ENCODE assay signal across 9 cellular contexts in the genomic region with DNA sequence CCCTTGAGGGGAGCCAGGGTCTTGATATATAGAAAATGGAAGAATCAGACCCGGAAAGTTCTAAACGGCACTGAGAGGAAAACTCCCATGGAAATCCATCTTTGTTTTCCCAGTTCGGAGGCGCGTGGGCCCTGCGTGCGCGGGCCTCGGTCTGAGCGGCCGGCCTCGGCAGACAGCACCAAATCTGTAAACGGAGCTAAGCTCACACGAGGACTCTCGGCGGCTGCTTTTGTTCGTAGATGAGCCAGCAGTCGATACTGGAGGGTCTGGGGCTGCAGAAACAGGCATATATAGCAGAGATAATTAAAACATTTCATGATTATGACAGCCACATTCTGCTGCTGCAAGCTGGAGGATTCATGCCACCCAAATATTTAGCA.
DNase-seq lines count a peak whose midpoint lies in the region; ATAC-seq and TF ChIP-seq lines count a peak whose summit lies in the region.
"Had no signal": no experiment of that assay in that cellular context is flagged by ENCODE, and none has a peak within 500 bp of the region (broad histone marks: within the 10 kb centered on the region; RNA-seq: fewer than 3 reads in every experiment).

No MANE protein-coding gene starts in this region.

- H3K27me3 ChIP-seq in MG63 (no peaks in the 10 kb centered on the region), colonic mucosa (no peaks in the 10 kb centered on the region), lung (ENCODE audit: control insufficient read depth, insufficient read depth) (no peaks in the 10 kb centered on the region), thyroid gland (no peaks in the 10 kb centered on the region)

- peak overlapping the region; percentile 99 for H3K27ac ChIP-seq in colonic mucosa
- H3K27ac ChIP-seq in lung (ENCODE audit: low read depth in 1 of 2, low read length in 1 of 2): peak overlapping the region; percentile 84 to 97
- peak overlapping the region; percentile 95 to 97 (median 97) for H3K27ac ChIP-seq in thyroid gland

- peak overlapping the region; percentile 58 to 78 for H3K9ac ChIP-seq in colonic mucosa (ENCODE audit: low read depth in 2 of 2, low read length in 2 of 2)

- H3K4me1 ChIP-seq in colonic mucosa: peaks cover 46% of the 10 kb centered on the region
- peaks cover 12 to 35% of the 10 kb centered on the region in 2 donors for H3K4me1 ChIP-seq in lung (ENCODE audit: control insufficient read depth in 2 of 2, insufficient read depth in 2 of 2, low read length in 2 of 2)
- peaks cover 24 to 66% of the 10 kb centered on the region in 2 donors for H3K4me1 ChIP-seq in thyroid gland

- TF ChIP-seq CTCF in colonic mucosa (IDR thresholded peaks at IDR 0.05): no peak
- no peak for TF ChIP-seq CTCF in lung (IDR thresholded peaks at IDR 0.05; ENCODE audit: control extremely low read depth, extremely low read depth)
- TF ChIP-seq CTCF in thyroid gland (IDR thresholded peaks at IDR 0.05): no peak

- WGBS in lung, 2 donors: 57 to 69% methylated on average over 18 of the region's 18 CpGs
- WGBS in thyroid gland, 2 donors: 64 to 78% methylated on average over 18 of the region's 18 CpGs

- no peak for TF ChIP-seq POLR2A in thyroid gland (IDR thresholded peaks at IDR 0.05)

- intact Hi-C loops in colonic mucosa (cut with DNase I) (no loop called here), thyroid gland (cut with DNase I) (no loop called here)

- peak overlapping the region; percentile 78 for H3K4me3 ChIP-seq in MG63
- peak overlapping the region; percentile 6 for H3K4me3 ChIP-seq in colonic mucosa
- peak overlapping the region; percentile 57 for H3K4me3 ChIP-seq in lung
- H3K4me3 ChIP-seq in thyroid gland (replicated peaks in 1 of 3): peak overlapping the region in 2 of 3 donors; percentile 3 to 4

- H3K9me3 ChIP-seq in MG63 (no peaks in the 10 kb centered on the region), colonic mucosa (no peaks in the 10 kb centered on the region), lung (ENCODE audit: control insufficient read depth in 2 of 2, insufficient read depth in 1 of 2, low read length in 1 of 2) (no peaks in the 10 kb centered on the region), thyroid gland (no peaks in the 10 kb centered on the region)

- no peak for ATAC-seq in lung (ENCODE audit: insufficient read depth, low FRiP score)
- ATAC-seq: naive thymus-derived CD8-positive, alpha-beta T cell had no signal

- DNase-seq in MG63: no peak
- DNase-seq in colonic mucosa: no peak
- no peak for DNase-seq in lung (ENCODE audit: low spot score)
- no peak for DNase-seq in thyroid gland
- DNase-seq in activated T-cell treated with anti-CD3 and anti-CD28 coated beads, Interleukin-2, amount 50 U/mL, for 48 hours: no peak
- DNase-seq in NCI-H510A (lab: John Stamatoyannopoulos, UW): no peak
- no peak for DNase-seq in GDM1 (lab: John Stamatoyannopoulos, UW)
- DNase-seq: erythroblast had no signal

- H3K36me3 ChIP-seq in MG63 (peaks cover 93% of the 10 kb centered on the region), colonic mucosa (no peaks in the 10 kb centered on the region), lung (ENCODE audit: control insufficient read depth in 2 of 2, insufficient read depth in 2 of 2, low read length in 2 of 2) (peaks cover 0 to 9% of the 10 kb centered on the region in 2 donors), thyroid gland (no peaks in the 10 kb centered on the region)

Comparison
In these comparisons a context has a peak if more than half of its experiments do, and no peak if none do; other contexts are left out.
1. H3K4me3 ChIP-seq: peak in every context shown above with its lines; median percentile 78 in MG63; 57 in lung; 6 in colonic mucosa; 4 in thyroid gland.